10 cellular contexts compared by ENCODE assay signal in the genomic region with DNA sequence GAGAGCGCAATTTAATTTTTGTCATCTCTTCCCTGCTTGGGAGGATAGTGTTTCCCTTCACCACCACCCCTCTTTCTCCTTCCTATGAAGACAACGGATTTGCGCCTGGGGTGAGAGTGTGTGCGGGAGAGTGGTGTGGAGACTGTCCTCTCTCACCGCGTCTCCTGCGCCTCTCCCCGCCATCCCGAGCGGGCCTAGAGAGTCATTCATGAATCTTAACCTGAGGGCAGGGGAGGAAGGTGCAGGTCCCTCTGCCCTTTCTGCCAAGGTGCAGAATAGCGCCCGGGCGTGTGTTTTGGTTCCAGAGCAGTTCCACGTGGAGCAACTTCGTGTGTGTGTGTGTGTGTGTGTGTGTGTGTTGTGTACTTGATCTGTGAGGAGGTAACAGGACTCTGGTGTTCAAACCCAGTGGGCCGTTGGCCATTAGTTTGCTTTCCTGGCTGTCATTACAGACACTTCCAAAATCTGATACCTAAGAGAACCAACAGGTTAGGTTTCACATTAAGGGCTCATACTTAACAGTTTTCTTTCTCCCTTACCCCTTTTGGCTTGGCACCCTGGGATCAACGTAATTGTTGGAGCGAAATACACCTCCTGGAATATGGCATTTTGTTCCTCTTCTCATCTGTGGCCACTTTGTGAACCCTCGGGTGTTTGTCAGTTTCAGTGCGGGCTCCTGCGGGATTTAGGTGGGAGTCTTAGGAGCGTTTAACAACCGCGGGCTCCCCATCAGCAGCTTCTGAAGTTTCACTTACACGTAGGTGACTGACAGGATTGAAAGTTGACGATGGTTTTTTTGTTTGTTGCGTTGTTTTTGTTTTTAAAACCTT. TPM values are rescaled to one million over a fixed set of nuclear protein-coding genes. Genes with fewer than 3 reads are reported as not detected.
DNase-seq lines count a peak whose midpoint lies in the region; ATAC-seq and TF ChIP-seq lines count a peak whose summit lies in the region.
"Had no signal": no experiment of that assay in that cellular context is flagged by ENCODE, and none has a peak within 500 bp of the region (broad histone marks: within the 10 kb centered on the region; RNA-seq: fewer than 3 reads in every experiment).

No MANE protein-coding gene starts in this region.

- WGBS in SK-N-SH (ENCODE audit: low lambda C conversion rate) = 5% methylated on average over 24 of the region's 27 CpGs
- WGBS in iPS DF 6.9 (ENCODE audit: insufficient coverage, insufficient read length) = no CpG with 5 or more reads among the region's 27 CpGs

- DNase-seq in SK-N-SH (peak; percentile 25), iPS DF 6.9 (ENCODE audit: low read depth, low spot score) (no peak), NCI-H526 treated with DMSO at 0.1 percent for 48 hours (lab: John Stamatoyannopoulos, UW) (no peak), foreskin melanocyte (no peak), cerebellar cortex (ENCODE audit: low spot score) (no peak)
- no peak for DNase-seq in stimulated activated effector memory CD8-positive, alpha-beta T cell treated with anti-CD3 and anti-CD28 coated beads, Interleukin-12 subunit alpha, Interleukin-12 subunit beta, amount 100 ng/mL, for 72 hours (ENCODE audit: low spot score in 2 of 2)
- DNase-seq: activated CD4-positive, alpha-beta T cell treated with anti-CD3 and anti-CD28 coated beads, Interleukin-2, amount 50 U/mL, for 4 hours; KBM-7 had no signal

- no peaks in the 10 kb centered on the region for H3K79me2 ChIP-seq in SK-N-SH (ENCODE audit: insufficient read depth)

- no peak for TF ChIP-seq EP300 in SK-N-SH (IDR thresholded peaks at IDR 0.05; ENCODE audit: borderline replicate concordance in 1 of 2, low read depth in 1 of 2, low read length in 1 of 2)

- H2AFZ ChIP-seq in SK-N-SH (ENCODE audit: low read depth) = no peak overlapping the region

- H4K20me1 ChIP-seq in SK-N-SH (ENCODE audit: insufficient read depth) = no peaks in the 10 kb centered on the region

- peaks cover 5% of the 10 kb centered on the region for H3K36me3 Mint-ChIP-seq in stimulated activated effector memory CD8-positive, alpha-beta T cell treated with anti-CD3 and anti-CD28 coated beads, Interleukin-12 subunit alpha, Interleukin-12 subunit beta, amount 100 ng/mL, for 72 hours

- no peaks in the 10 kb centered on the region for H3K9me2 ChIP-seq in SK-N-SH

- H3K4me1 ChIP-seq in HUES48 (ENCODE audit: control insufficient read depth, insufficient read depth, low read length) = peaks cover 34% of the 10 kb centered on the region
- H3K4me1 ChIP-seq in SK-N-SH (ENCODE audit: control insufficient read depth in 1 of 2, insufficient read depth in 2 of 2, low read depth in 1 of 2, low read length in 1 of 2) = peaks cover 0 to 10% of the 10 kb centered on the region in 2 experiments; a peak in 1 of 4 replicates
- H3K4me1 ChIP-seq in iPS DF 6.9 (ENCODE audit: control insufficient read depth, insufficient read depth, low read length) = no peaks in the 10 kb centered on the region

- no peaks in the 10 kb centered on the region for H3K36me3 ChIP-seq in HUES48 (ENCODE audit: control insufficient read depth, insufficient read depth, low read length)
- H3K36me3 ChIP-seq in SK-N-SH (replicated peaks in 1 of 2; ENCODE audit: control insufficient read depth in 1 of 2, insufficient read depth in 2 of 2, low read length in 1 of 2) = no peaks in the 10 kb centered on the region
- H3K36me3 ChIP-seq in iPS DF 6.9 (ENCODE audit: control insufficient read depth, insufficient read depth, low read length) = no peaks in the 10 kb centered on the region

- H3K27ac Mint-ChIP-seq in stimulated activated effector memory CD8-positive, alpha-beta T cell treated with anti-CD3 and anti-CD28 coated beads, Interleukin-12 subunit alpha, Interleukin-12 subunit beta, amount 100 ng/mL, for 72 hours = no peak overlapping the region

- no peak overlapping the region for H3K4me3 Mint-ChIP-seq in stimulated activated effector memory CD8-positive, alpha-beta T cell treated with anti-CD3 and anti-CD28 coated beads, Interleukin-12 subunit alpha, Interleukin-12 subunit beta, amount 100 ng/mL, for 72 hours

- H3K9me3 Mint-ChIP-seq in stimulated activated effector memory CD8-positive, alpha-beta T cell treated with anti-CD3 and anti-CD28 coated beads, Interleukin-12 subunit alpha, Interleukin-12 subunit beta, amount 100 ng/mL, for 72 hours = no peaks in the 10 kb centered on the region

- H3K4me2 ChIP-seq in SK-N-SH = no peak overlapping the region

- H3K9ac ChIP-seq in HUES48 (ENCODE audit: low read depth, low read length) (no peak overlapping the region), SK-N-SH (no peak overlapping the region)

- no peak for TF ChIP-seq RAD21 in SK-N-SH (IDR thresholded peaks at IDR 0.05; ENCODE audit: low read length)

- H3K9me3 ChIP-seq in HUES48 (ENCODE audit: control insufficient read depth, insufficient read depth, low read length) (no peaks in the 10 kb centered on the region), SK-N-SH (no peaks in the 10 kb centered on the region), iPS DF 6.9 (ENCODE audit: control insufficient read depth, insufficient read depth, low read length) (no peaks in the 10 kb centered on the region)

- POLR2A ChIA-PET in SK-N-SH (lab: Yijun Ruan, JAX) = no interaction called here

- ATAC-seq in stimulated activated effector memory CD8-positive, alpha-beta T cell treated with anti-CD3 and anti-CD28 coated beads, Interleukin-12 subunit alpha, Interleukin-12 subunit beta, amount 100 ng/mL, for 72 hours = peak; percentile 28
- ATAC-seq in GM21737 (IDR thresholded peaks at IDR 0.05; ENCODE audit: unreplicated experiment) = no peak

- TF ChIP-seq CTCF in SK-N-SH (IDR thresholded peaks at IDR 0.05) = no peak

- H3K27ac ChIP-seq in HUES48 (ENCODE audit: low read depth, low read length) (no peak overlapping the region), SK-N-SH (ENCODE audit: low read depth in 2 of 2, low read length in 1 of 2) (no peak overlapping the region), iPS DF 6.9 (ENCODE audit: low read length) (no peak overlapping the region)

- no peaks in the 10 kb centered on the region for H3F3A ChIP-seq in SK-N-SH (replicated peaks; ENCODE audit: insufficient read depth)

- H3K4me1 Mint-ChIP-seq in stimulated activated effector memory CD8-positive, alpha-beta T cell treated with anti-CD3 and anti-CD28 coated beads, Interleukin-12 subunit alpha, Interleukin-12 subunit beta, amount 100 ng/mL, for 72 hours = no peaks in the 10 kb centered on the region

- H3K4me3 ChIP-seq in HUES48 (ENCODE audit: low read depth, low read length) = peak overlapping the region; percentile 65
- peak overlapping the region in 1 of 2 experiments; percentile 38; a peak in 1 of 4 replicates for H3K4me3 ChIP-seq in SK-N-SH (ENCODE audit: low read depth in 2 of 2, low read length in 1 of 2)
- H3K4me3 ChIP-seq in iPS DF 6.9 (ENCODE audit: low read length) = peak overlapping the region; percentile 69; the same call in 1 of the 2 replicates

- H3K27me3 ChIP-seq in HUES48 (ENCODE audit: control insufficient read depth, insufficient read depth, low read length) = peaks cover 84% of the 10 kb centered on the region
- H3K27me3 ChIP-seq in SK-N-SH (ENCODE audit: insufficient read depth) = peaks cover 42% of the 10 kb centered on the region
- H3K27me3 ChIP-seq in iPS DF 6.9 (ENCODE audit: control insufficient read depth, insufficient read depth, low read length) = peaks cover 36% of the 10 kb centered on the region

- CTCF ChIA-PET in SK-N-SH (lab: Yijun Ruan, JAX) = no interaction called here

TF ChIP-seq in SK-N-SH, 30 proteins besides CTCF, POLR2A, EP300 and RAD21 (continues in another document):
- TF ChIP-seq REST (IDR thresholded peaks at IDR 0.05; ENCODE audit: low read depth, low read length) (no peak), IRF3 (IDR thresholded peaks at IDR 0.05; ENCODE audit: low read depth, low read length) (no peak), JUND (IDR thresholded peaks at IDR 0.05) (no peak), ELF1 (IDR thresholded peaks at IDR 0.05) (no peak), EZH2phosphoT487 (IDR thresholded peaks at IDR 0.05; ENCODE audit: borderline replicate concordance, low read depth) (no peak), MAX (IDR thresholded peaks at IDR 0.05; ENCODE audit: low read depth) (no peak)

RNA-seq across cellular contexts. Expression of gene EYA4, which starts 1.8 kb away (rescaled TPM):
- 0.08 and 0.18 TPM in 2 replicates for polyA plus RNA-seq in SK-N-SH (2012; rRNA removed)
- 0.04 and 0.10 TPM in 2 replicates for polyA plus RNA-seq in SK-N-SH (2012; cell fraction: cytosol; rRNA removed)
- 0.09 and 0.14 TPM in 2 replicates for polyA plus RNA-seq in SK-N-SH (2012; cell fraction: nucleus; rRNA removed)
